25 cellular contexts compared by ENCODE assay signal in genomic region chr3:197135212-197135611, GRCh38.
DNase-seq lines count a peak whose midpoint lies in the region; FAIRE-seq and TF ChIP-seq lines count a peak whose summit lies in the region.
"Had no signal": no experiment of that assay in that cellular context is flagged by ENCODE, and none has a peak within 500 bp of the region (broad histone marks: within the 10 kb centered on the region; RNA-seq: fewer than 3 reads in every experiment).

No MANE protein-coding gene starts in this region.

- intact Hi-C loops in activated CD4-positive, alpha-beta T cell treated with anti-CD3 and anti-CD28 coated beads, Interleukin-2, amount 10 ng/mL, durations not matched to agents 24 days and 14 days (cut with micrococcal nuclease), result no loop called here

- H3K4me3 Mint-ChIP-seq in activated CD4-positive, alpha-beta T cell treated with anti-CD3 and anti-CD28 coated beads, Interleukin-2, amount 10 ng/mL, durations not matched to agents 24 days and 14 days, result no peak overlapping the region
- H3K4me3 Mint-ChIP-seq: activated T-cell treated with anti-CD3 and anti-CD28 coated beads, Interleukin-2, amount 50 U/mL, for 72 hours; CD4-positive, alpha-beta T cell; memory B cell; neural crest cell; stimulated activated effector memory CD8-positive, alpha-beta T cell treated with anti-CD3 and anti-CD28 coated beads, Interleukin-12 subunit alpha, Interleukin-12 subunit beta, amount 100 ng/mL, for 72 hours had no signal

- no peak overlapping the region for H3K27ac Mint-ChIP-seq in activated CD4-positive, alpha-beta T cell treated with anti-CD3 and anti-CD28 coated beads, Interleukin-2, amount 10 ng/mL, durations not matched to agents 24 days and 14 days
- H3K27ac Mint-ChIP-seq: activated T-cell treated with anti-CD3 and anti-CD28 coated beads, Interleukin-2, amount 50 U/mL, for 72 hours; CD4-positive, alpha-beta T cell; memory B cell; stimulated activated effector memory CD8-positive, alpha-beta T cell treated with anti-CD3 and anti-CD28 coated beads, Interleukin-12 subunit alpha, Interleukin-12 subunit beta, amount 100 ng/mL, for 72 hours had no signal

- H3K36me3 Mint-ChIP-seq in activated CD4-positive, alpha-beta T cell treated with anti-CD3 and anti-CD28 coated beads, Interleukin-2, amount 10 ng/mL, durations not matched to agents 24 days and 14 days (ENCODE audit: low read depth), result peaks cover 57% of the 10 kb centered on the region

- peak; percentile 85 for FAIRE-seq in H54 (lab: Jason Lieb, UNC)
- FAIRE-seq: D721Med, GM18507, urothelium cell line had no signal

- no peaks in the 10 kb centered on the region for H3K27me3 Mint-ChIP-seq in activated CD4-positive, alpha-beta T cell treated with anti-CD3 and anti-CD28 coated beads, Interleukin-2, amount 10 ng/mL, durations not matched to agents 24 days and 14 days
- H3K27me3 Mint-ChIP-seq: CD4-positive, alpha-beta T cell; memory B cell had no signal

- peaks cover 4% of the 10 kb centered on the region for H3K4me1 Mint-ChIP-seq in activated CD4-positive, alpha-beta T cell treated with anti-CD3 and anti-CD28 coated beads, Interleukin-2, amount 10 ng/mL, durations not matched to agents 24 days and 14 days

- DNase-seq in activated CD4-positive, alpha-beta T cell treated with anti-CD3 and anti-CD28 coated beads, Interleukin-2, amount 50 U/mL, for 48 hours, result peak; percentile 1 to 18
- DNase-seq in activated CD4-positive, alpha-beta T cell treated with anti-CD3 and anti-CD28 coated beads, Interleukin-2, amount 10 ng/mL, durations not matched to agents 24 days and 14 days, result no peak
- no peak for DNase-seq in H54 (ENCODE audit: insufficient read length, low spot score)
- peak; percentile 29 for DNase-seq in dermis blood vessel endothelial cell
- peak; percentile 34 for DNase-seq in iris pigment epithelial cell (ENCODE audit: low read depth)
- DNase-seq in superior temporal gyrus (ENCODE audit: extremely low spot score), result no peak
- no peak for DNase-seq in LoVo (ENCODE audit: low spot score)
- no peak for DNase-seq in amygdala (lab: John Stamatoyannopoulos, UW)
- DNase-seq: activated naive CD4-positive, alpha-beta T cell; activated T-cell treated with anti-CD3 and anti-CD28 coated beads, Interleukin-2, amount 50 U/mL, for 72 hours; anterior cingulate cortex; caudate nucleus; CD4-positive, alpha-beta T cell; foreskin fibroblast; heart right ventricle; left cardiac atrium; NCI-H1436 treated with DMSO at 0.1 percent for 48 hours; NCI-H446 treated with DMSO at 0.1 percent for 48 hours; NCI-H82 had no signal

- H3K9me3 Mint-ChIP-seq in activated CD4-positive, alpha-beta T cell treated with anti-CD3 and anti-CD28 coated beads, Interleukin-2, amount 10 ng/mL, durations not matched to agents 24 days and 14 days, result peaks cover 18% of the 10 kb centered on the region
- H3K9me3 Mint-ChIP-seq: CD4-positive, alpha-beta T cell; neural crest cell had no signal

- TF ChIP-seq POLR2A in H54 (IDR thresholded peaks at IDR 0.05; ENCODE audit: low read depth, low read length), result no peak

Comparison
In these comparisons a context has a peak if more than half of its experiments do, and no peak if none do; other contexts are left out.
1. DNase-seq: peak in activated CD4-positive, alpha-beta T cell treated with anti-CD3 and anti-CD28 coated beads, Interleukin-2, amount 50 U/mL, for 48 hours (2 of 2), dermis blood vessel endothelial cell (single experiment) and iris pigment epithelial cell (single experiment); none in activated CD4-positive, alpha-beta T cell treated with anti-CD3 and anti-CD28 coated beads, Interleukin-2, amount 10 ng/mL, durations not matched to agents 24 days and 14 days (single experiment), H54 (single experiment), superior temporal gyrus (single experiment), LoVo (single experiment) and amygdala (0 of 56).